Comparison of ENCODE assay signal across 23 cellular contexts in genomic region chr13:48353590-48353989, GRCh38.
"Had no signal": no experiment of that assay in that cellular context is flagged by ENCODE, and none has a peak within 500 bp of the region (broad histone marks: within the 10 kb centered on the region; RNA-seq: fewer than 3 reads in every experiment).

No MANE protein-coding gene starts in this region.

- H3K4me3 ChIP-seq: MG63, SJSA1, SK-N-MC had no signal

- H3K4me1 ChIP-seq: SJSA1 had no signal

- H3K27me3 ChIP-seq: MG63, SJSA1 had no signal

- H3K27ac ChIP-seq: HL-60, SJSA1, SK-N-MC had no signal

- H3K9me3 ChIP-seq: SJSA1 had no signal

- FAIRE-seq: HTR-8/SVneo, RCC 7860 had no signal

- DNase-seq: Karpas-422, KG1, MG63, NCI-H1092, NCI-H1436, NCI-H187, NCI-H2029, NCI-H2081 treated with DMSO at 0.1 percent for 48 hours, NCI-H2171, NCI-H226, NCI-H446, NCI-H510A, NCI-H524 treated with DMSO at 0.1 percent for 48 hours, NCI-H69, NCI-H774, Right ventricle myocardium superior, RPMI8226, SIG-M5 had no signal
